ENCODE assay signal across 7 cellular contexts in the genomic region with DNA sequence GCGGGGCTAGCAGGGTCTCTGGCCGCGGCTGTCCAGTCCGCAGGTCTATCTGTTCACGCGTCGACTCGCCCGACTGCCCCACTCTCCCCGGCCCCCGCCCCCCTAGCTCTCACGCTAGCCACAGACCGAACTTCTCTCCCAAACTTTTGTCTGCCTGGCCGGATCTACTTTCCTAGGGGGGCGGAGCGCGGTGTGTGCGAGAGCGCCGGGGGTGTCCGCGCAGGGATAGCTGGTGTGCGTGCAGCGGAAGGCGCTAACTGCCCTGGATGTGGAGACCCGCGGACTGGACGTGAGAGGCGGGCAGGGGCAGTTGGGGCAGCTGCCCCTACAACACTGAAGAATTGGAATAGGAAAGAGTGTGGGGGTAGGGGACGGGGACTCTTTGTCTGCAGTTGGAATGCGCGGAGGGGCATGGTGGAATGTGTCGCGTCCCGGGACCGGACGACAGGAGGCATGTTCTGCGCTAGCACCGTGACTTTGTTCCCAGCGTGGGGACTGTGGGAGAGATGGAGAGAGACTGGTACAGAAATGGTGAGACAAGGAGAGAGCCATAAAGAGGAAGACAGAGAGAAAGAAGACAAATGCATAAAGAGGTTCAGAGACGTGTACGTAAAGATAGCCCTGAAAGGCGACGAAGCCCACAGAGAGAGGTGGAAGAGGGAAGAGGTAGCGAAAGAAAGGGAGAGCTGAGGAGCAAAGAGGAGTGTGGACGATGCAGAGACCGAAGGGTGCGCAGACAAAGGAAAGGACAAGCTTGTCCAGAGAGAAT. TPM values are rescaled to one million over a fixed set of nuclear protein-coding genes. Genes with fewer than 3 reads are reported as not detected.
DNase-seq lines count a peak whose midpoint lies in the region; ATAC-seq, FAIRE-seq and TF ChIP-seq lines count a peak whose summit lies in the region.

A gene (minus strand): TSS at position 75 of the 769 bp plus-strand sequence. CDS start 285 bp downstream, outside the sequence.

- H3K36me3 ChIP-seq in left ventricle myocardium inferior (no peaks in the 10 kb centered on the region), upper lobe of right lung (no peaks in the 10 kb centered on the region)

- H3K36me3 Mint-ChIP-seq in progenitor cell of endocrine pancreas (ENCODE audit: insufficient read depth): peaks cover 12% of the 10 kb centered on the region

- H3K9me3 Mint-ChIP-seq in progenitor cell of endocrine pancreas (ENCODE audit: low read depth): no peaks in the 10 kb centered on the region

- ATAC-seq in upper lobe of right lung: peak; percentile 80

- H3K4me3 Mint-ChIP-seq in progenitor cell of endocrine pancreas (ENCODE audit: low read depth): no peak within 1 kb of the TSS

- FAIRE-seq in GM12892 (lab: Jason Lieb, UNC): peak; percentile 73

- H3K27me3 Mint-ChIP-seq in progenitor cell of endocrine pancreas: no peaks in the 10 kb centered on the region

- no peak for TF ChIP-seq POLR2A in GM12892 (IDR thresholded peaks at IDR 0.05; ENCODE audit: low read depth, low read length)

- H3K4me3 ChIP-seq in left ventricle myocardium inferior: peak within 1 kb of the TSS; percentile 87
- peak within 1 kb of the TSS; percentile 83 for H3K4me3 ChIP-seq in upper lobe of right lung

- DNase-seq in GM12892 (ENCODE audit: insufficient read length) (peak; percentile 84), Kasumi-1 (lab: John Stamatoyannopoulos, UW) (peak; percentile 88 to 90), T-helper 1 cell (peak; percentile 29 to 77 (median 53)), amniotic epithelial cell (ENCODE audit: low read depth) (peak; percentile 91), left ventricle myocardium inferior (peak; percentile 93), progenitor cell of endocrine pancreas (ENCODE audit: low spot score, unreplicated experiment) (peak; percentile 84), upper lobe of right lung (peak; percentile 94)

- no peak for TF ChIP-seq CTCF in left ventricle myocardium inferior (IDR thresholded peaks at IDR 0.05; ENCODE audit: borderline replicate concordance)
- no peak for TF ChIP-seq CTCF in progenitor cell of endocrine pancreas (IDR thresholded peaks at IDR 0.05; ENCODE audit: unreplicated experiment)
- TF ChIP-seq CTCF in upper lobe of right lung (IDR thresholded peaks at IDR 0.05): no peak

- H3K4me1 ChIP-seq in left ventricle myocardium inferior: peaks cover 59% of the 10 kb centered on the region
- H3K4me1 ChIP-seq in upper lobe of right lung: peaks cover 26% of the 10 kb centered on the region

- H3K27ac Mint-ChIP-seq in progenitor cell of endocrine pancreas: peak within 1 kb of the TSS; percentile 62

- H3K9me3 ChIP-seq in left ventricle myocardium inferior (replicated peaks) (no peaks in the 10 kb centered on the region), upper lobe of right lung (no peaks in the 10 kb centered on the region)

- peak within 1 kb of the TSS; percentile 90 for H3K27ac ChIP-seq in left ventricle myocardium inferior (replicated peaks)
- H3K27ac ChIP-seq in upper lobe of right lung: peak within 1 kb of the TSS; percentile 78

- H3K27me3 ChIP-seq in left ventricle myocardium inferior (ENCODE audit: low read depth) (no peaks in the 10 kb centered on the region), upper lobe of right lung (peaks cover 9% of the 10 kb centered on the region)

- intact Hi-C loops in left ventricle myocardium inferior (cut with micrococcal nuclease): no loop called here
- intact Hi-C loops in upper lobe of right lung (cut with DNase I): no loop called here

- H3K4me1 Mint-ChIP-seq in progenitor cell of endocrine pancreas (ENCODE audit: low read depth): peaks cover 32% of the 10 kb centered on the region

RNA-seq across cellular contexts. Expression of the gene that starts here (rescaled TPM):
- polyA plus RNA-seq in GM12892 (2012; ENCODE audit: missing spikeins): 2.3 TPM
- total RNA-seq in left ventricle myocardium inferior: 7.2 TPM
- 97.1 and 104 TPM in 2 replicates for total RNA-seq in progenitor cell of endocrine pancreas
- 37.8 TPM for total RNA-seq in upper lobe of right lung

Comparison
In these comparisons a context has a peak if more than half of its experiments do, and no peak if none do; other contexts are left out.
1. Peak in every context shown above with its lines: DNase-seq, ATAC-seq, H3K4me3 ChIP-seq and H3K27ac ChIP-seq.